In genomic region chr6:136104556-136104955, GRCh38 we compare ENCODE assay signal across 20 cellular contexts.
DNase-seq lines count a peak whose midpoint lies in the region; ATAC-seq and TF ChIP-seq lines count a peak whose summit lies in the region.
"Had no signal": no experiment of that assay in that cellular context is flagged by ENCODE, and none has a peak within 500 bp of the region (broad histone marks: within the 10 kb centered on the region; RNA-seq: fewer than 3 reads in every experiment).

No MANE protein-coding gene starts in this region.

- H2AFZ ChIP-seq in neural cell (ENCODE audit: low read depth, low read length), result no peak overlapping the region

- intact Hi-C loops in Right ventricle myocardium superior (cut with DNase I), result loop anchor here (10.0 kb wide), 1 partner anchor 50 kb away; no protein-coding TSS in a partner anchor
- intact Hi-C loops in left cardiac atrium (cut with DNase I), result loop anchor here in 1 of 2 donors (10.0 kb wide), 1 partner anchor 70 kb away; no protein-coding TSS in a partner anchor
- intact Hi-C loops in thyroid gland (cut with DNase I), result no loop called here

- TF ChIP-seq RAD21 in neural cell (conservative IDR thresholded peaks at IDR 0.05), result no peak

- H3K9ac ChIP-seq in neural cell (ENCODE audit: low read length), result no peak overlapping the region
- H3K9ac ChIP-seq: BLaER1 had no signal

- H3K79me2 ChIP-seq in neural cell (replicated peaks; ENCODE audit: insufficient read depth, low read length), result no peaks in the 10 kb centered on the region

- no peaks in the 10 kb centered on the region for H3K4me1 ChIP-seq in urinary bladder (ENCODE audit: insufficient read depth)
- H3K4me1 ChIP-seq in thyroid gland, result peaks cover 8 to 17% of the 10 kb centered on the region in 2 donors
- H3K4me1 ChIP-seq: BLaER1 had no signal

- TF ChIP-seq POLR2A in thyroid gland (IDR thresholded peaks at IDR 0.05), result no peak

- ATAC-seq in Right ventricle myocardium superior (ENCODE audit: poor library complexity) (peak; percentile 6), left cardiac atrium (no peak), HG02884 (IDR thresholded peaks at IDR 0.05; ENCODE audit: unreplicated experiment) (no peak)

- H3K4me3 ChIP-seq in fibroblast of pulmonary artery (replicated peaks; ENCODE audit: low read depth, low read length) (no peak overlapping the region), neural cell (ENCODE audit: low read length) (no peak overlapping the region), urinary bladder (ENCODE audit: low read depth, low read length) (no peak overlapping the region), thyroid gland (replicated peaks in 1 of 3) (no peak overlapping the region)
- H3K4me3 ChIP-seq: BLaER1 had no signal

- H3K27me3 ChIP-seq in neural cell (ENCODE audit: insufficient read depth, low read depth, low read length) (no peaks in the 10 kb centered on the region), thyroid gland (no peaks in the 10 kb centered on the region)
- H3K27me3 ChIP-seq: BLaER1 had no signal

- no peaks in the 10 kb centered on the region for H3K36me3 ChIP-seq in neural cell (ENCODE audit: insufficient read depth, low read length)
- H3K36me3 ChIP-seq in urinary bladder (ENCODE audit: insufficient read depth), result no peaks in the 10 kb centered on the region
- no peaks in the 10 kb centered on the region for H3K36me3 ChIP-seq in thyroid gland
- H3K36me3 ChIP-seq: BLaER1 had no signal

- no peak overlapping the region for H3K4me2 ChIP-seq in neural cell (ENCODE audit: low read length)
- H3K4me2 ChIP-seq: BLaER1 had no signal

- no peaks in the 10 kb centered on the region for H3K9me3 ChIP-seq in neural cell (ENCODE audit: low read length)
- H3K9me3 ChIP-seq in thyroid gland, result no peaks in the 10 kb centered on the region
- H3K9me3 ChIP-seq: BLaER1 had no signal

- no peaks in the 10 kb centered on the region for H4K20me1 ChIP-seq in neural cell (ENCODE audit: insufficient read depth)
- H4K20me1 ChIP-seq: BLaER1 had no signal

- no peaks in the 10 kb centered on the region for H3F3A ChIP-seq in neural cell (ENCODE audit: insufficient read depth, low read length, poor library complexity, severe bottlenecking)

- H3K27ac ChIP-seq in neural cell (ENCODE audit: low read length), result peak overlapping the region; percentile 44
- peak overlapping the region; percentile 35 for H3K27ac ChIP-seq in urinary bladder (ENCODE audit: low read depth)
- peak overlapping the region in 1 of 3 donors; percentile 10 for H3K27ac ChIP-seq in thyroid gland
- H3K27ac ChIP-seq: 22Rv1, BLaER1 had no signal

- TF ChIP-seq CTCF in fibroblast of pulmonary artery (IDR thresholded peaks at IDR 0.05; ENCODE audit: low read length, missing control alignments) (no peak), neural cell (IDR thresholded peaks at IDR 0.05; ENCODE audit: poor library complexity, severe bottlenecking) (no peak), thyroid gland (IDR thresholded peaks at IDR 0.05) (no peak)

- 94% methylated on average over 2 of the region's 2 CpGs for WGBS in urinary bladder
- 87% methylated on average over 2 of the region's 2 CpGs for WGBS in thyroid gland, 2 donors

- DNase-seq in Right ventricle myocardium superior (no peak), left cardiac atrium (no peak), fibroblast of pulmonary artery (ENCODE audit: low read depth) (peak; percentile 62), thyroid gland (no peak)
- DNase-seq in activated CD4-positive, alpha-beta T cell treated with anti-CD3 and anti-CD28 coated beads for 48 hours, result no peak
- DNase-seq: activated CD4-positive, alpha-beta memory T cell treated with anti-CD3 and anti-CD28 coated beads for 36 hours; activated naive CD4-positive, alpha-beta T cell treated with anti-CD3 and anti-CD28 coated beads, Interleukin-2, amount 10 ng/mL, durations not matched to agents 7 days and 5 days; activated T-cell treated with anti-CD3 and anti-CD28 coated beads, Interleukin-2, amount 50 U/mL, for 24 hours; erythroblast; Kasumi-1; NCI-H1105; NCI-H2107; NCI-H526; SIG-M5; stimulated activated CD4-positive, alpha-beta T cell treated with anti-CD3 and anti-CD28 coated beads, Interleukin-1b, Interleukin-23, amount 100 ng/mL, for 48 hours had no signal

- no peak for TF ChIP-seq EP300 in neural cell (conservative IDR thresholded peaks at IDR 0.05; ENCODE audit: poor library complexity, severe bottlenecking)

- no peaks in the 10 kb centered on the region for H3K9me2 ChIP-seq in neural cell (ENCODE audit: insufficient read depth, low read length)

TF ChIP-seq in neural cell, 6 proteins besides CTCF, POLR2A, EP300 and RAD21:
- TF ChIP-seq TAF1 (IDR thresholded peaks at IDR 0.05; ENCODE audit: low read depth), result no peak
- TF ChIP-seq MXI1 (conservative IDR thresholded peaks at IDR 0.05; ENCODE audit: poor library complexity, severe bottlenecking), result no peak
- no peak for TF ChIP-seq SMC3 (conservative IDR thresholded peaks at IDR 0.05; ENCODE audit: poor library complexity)
